ENCODE assay signal across 15 cellular contexts in genomic region chr1:38137164-38137563, GRCh38.
DNase-seq lines count a peak whose midpoint lies in the region; FAIRE-seq and TF ChIP-seq lines count a peak whose summit lies in the region.
"Had no signal": no experiment of that assay in that cellular context is flagged by ENCODE, and none has a peak within 500 bp of the region (broad histone marks: within the 10 kb centered on the region; RNA-seq: fewer than 3 reads in every experiment).

No MANE protein-coding gene starts in this region.

- no peak overlapping the region for H2AFZ ChIP-seq in astrocyte (ENCODE audit: low read depth, low read length)
- no peak overlapping the region for H2AFZ ChIP-seq in neural progenitor cell (replicated peaks)

- H3K9me3 ChIP-seq in HEK293 (ENCODE audit: control insufficient read depth, insufficient read depth, low read depth, low read length) (no peaks in the 10 kb centered on the region), astrocyte (ENCODE audit: insufficient read depth, low read depth, low read length) (no peaks in the 10 kb centered on the region), neural progenitor cell (ENCODE audit: low read depth) (no peaks in the 10 kb centered on the region), colonic mucosa (no peaks in the 10 kb centered on the region)

- peaks cover 18% of the 10 kb centered on the region for H3K27me3 ChIP-seq in astrocyte (ENCODE audit: insufficient read depth, low read length)
- no peaks in the 10 kb centered on the region for H3K27me3 ChIP-seq in neural progenitor cell
- H3K27me3 ChIP-seq in colonic mucosa: peaks cover 14% of the 10 kb centered on the region

- H3K4me3 ChIP-seq in HEK293 (ENCODE audit: low read depth, low read length): no peak overlapping the region
- H3K4me3 ChIP-seq in astrocyte (ENCODE audit: insufficient read depth, low read depth, low read length): no peak overlapping the region
- no peak overlapping the region for H3K4me3 ChIP-seq in epithelial cell of esophagus (ENCODE audit: low read length)
- H3K4me3 ChIP-seq in neural progenitor cell: no peak overlapping the region
- H3K4me3 ChIP-seq in colonic mucosa: no peak overlapping the region
- H3K4me3 ChIP-seq: GM12878 had no signal

- H3K79me2 ChIP-seq in astrocyte (ENCODE audit: insufficient read depth, low read length) (no peaks in the 10 kb centered on the region), neural progenitor cell (ENCODE audit: low read depth) (no peaks in the 10 kb centered on the region)

- H3K4me2 ChIP-seq in astrocyte (ENCODE audit: low read length) (no peak overlapping the region), neural progenitor cell (no peak overlapping the region)

- H3K4me1 ChIP-seq in HEK293 (ENCODE audit: control insufficient read depth, insufficient read depth, low read length): no peaks in the 10 kb centered on the region
- H3K4me1 ChIP-seq in astrocyte (ENCODE audit: insufficient read depth, low read length): peaks cover 30% of the 10 kb centered on the region
- peaks cover 45% of the 10 kb centered on the region for H3K4me1 ChIP-seq in neural progenitor cell
- H3K4me1 ChIP-seq in colonic mucosa: no peaks in the 10 kb centered on the region

- H3K9ac ChIP-seq in astrocyte (ENCODE audit: low read length) (no peak overlapping the region), neural progenitor cell (no peak overlapping the region), colonic mucosa (ENCODE audit: low read depth in 2 of 2, low read length in 2 of 2) (no peak overlapping the region)

- H3K27ac ChIP-seq in HEK293 (ENCODE audit: extremely low read depth, low read depth, low read length) (no peak overlapping the region), astrocyte (ENCODE audit: low read depth, low read length) (no peak overlapping the region), neural progenitor cell (no peak overlapping the region), colonic mucosa (no peak overlapping the region)

- H4K20me1 ChIP-seq in astrocyte (ENCODE audit: insufficient read depth, low read length) (no peaks in the 10 kb centered on the region), neural progenitor cell (ENCODE audit: low read depth) (no peaks in the 10 kb centered on the region)

- POLR2A ChIA-PET in HEK293 (lab: Yijun Ruan, JAX): no interaction called here

- CTCF ChIA-PET in HEK293 (lab: Yijun Ruan, JAX): no interaction called here

- DNase-seq in astrocyte (ENCODE audit: low read depth) (no peak), epithelial cell of esophagus (ENCODE audit: low read depth) (peak; percentile 63), neural progenitor cell (ENCODE audit: low spot score) (no peak), colonic mucosa (no peak), HuH-7 (ENCODE audit: low spot score) (no peak)
- no peak for DNase-seq in activated CD4-positive, alpha-beta T cell treated with anti-CD3 and anti-CD28 coated beads, Interleukin-2, amount 10 ng/mL, durations not matched to agents 24 days and 14 days
- DNase-seq: C1 segment of cervical spinal cord; Calu3; CD4-positive, alpha-beta T cell; DMS 273 treated with DMSO at 0.1 percent for 48 hours had no signal

- H3K36me3 ChIP-seq in HEK293 (ENCODE audit: control insufficient read depth in 2 of 2, insufficient read depth in 1 of 2, low read length in 2 of 2): no peaks in the 10 kb centered on the region
- no peaks in the 10 kb centered on the region for H3K36me3 ChIP-seq in astrocyte (ENCODE audit: insufficient read depth, low read length)
- H3K36me3 ChIP-seq in neural progenitor cell: no peaks in the 10 kb centered on the region
- no peaks in the 10 kb centered on the region for H3K36me3 ChIP-seq in colonic mucosa

- H3K9me3 Mint-ChIP-seq in astrocyte (ENCODE audit: unreplicated experiment) (no peaks in the 10 kb centered on the region), neural progenitor cell (no peaks in the 10 kb centered on the region)
- no peaks in the 10 kb centered on the region for H3K9me3 Mint-ChIP-seq in activated CD4-positive, alpha-beta T cell treated with anti-CD3 and anti-CD28 coated beads, Interleukin-2, amount 10 ng/mL, durations not matched to agents 24 days and 14 days
- H3K9me3 Mint-ChIP-seq: CD4-positive, alpha-beta T cell had no signal

- no peak for FAIRE-seq in astrocyte (lab: Jason Lieb, UNC)
- FAIRE-seq: GM12878, GM18507, H54 had no signal

- H3K36me3 Mint-ChIP-seq in astrocyte (ENCODE audit: low read depth, unreplicated experiment): peaks cover 3% of the 10 kb centered on the region
- H3K36me3 Mint-ChIP-seq in neural progenitor cell: no peaks in the 10 kb centered on the region
- H3K36me3 Mint-ChIP-seq in activated CD4-positive, alpha-beta T cell treated with anti-CD3 and anti-CD28 coated beads, Interleukin-2, amount 10 ng/mL, durations not matched to agents 24 days and 14 days (ENCODE audit: low read depth): no peaks in the 10 kb centered on the region

- H3K4me3 Mint-ChIP-seq in astrocyte (ENCODE audit: unreplicated experiment): no peak overlapping the region
- H3K4me3 Mint-ChIP-seq in neural progenitor cell: peak overlapping the region; percentile 58
- no peak overlapping the region for H3K4me3 Mint-ChIP-seq in activated CD4-positive, alpha-beta T cell treated with anti-CD3 and anti-CD28 coated beads, Interleukin-2, amount 10 ng/mL, durations not matched to agents 24 days and 14 days
- H3K4me3 Mint-ChIP-seq: B cell; CD4-positive, alpha-beta T cell had no signal

- H3K27me3 Mint-ChIP-seq in astrocyte (ENCODE audit: low read depth, unreplicated experiment): peaks cover 28% of the 10 kb centered on the region
- peaks cover 17% of the 10 kb centered on the region for H3K27me3 Mint-ChIP-seq in neural progenitor cell (ENCODE audit: insufficient read depth, low read depth)
- H3K27me3 Mint-ChIP-seq in activated CD4-positive, alpha-beta T cell treated with anti-CD3 and anti-CD28 coated beads, Interleukin-2, amount 10 ng/mL, durations not matched to agents 24 days and 14 days: peaks cover 72% of the 10 kb centered on the region

- H3K27ac Mint-ChIP-seq in astrocyte (ENCODE audit: unreplicated experiment): peak overlapping the region; percentile 12
- H3K27ac Mint-ChIP-seq in neural progenitor cell: no peak overlapping the region
- H3K27ac Mint-ChIP-seq in activated CD4-positive, alpha-beta T cell treated with anti-CD3 and anti-CD28 coated beads, Interleukin-2, amount 10 ng/mL, durations not matched to agents 24 days and 14 days: no peak overlapping the region
- H3K27ac Mint-ChIP-seq: B cell; CD4-positive, alpha-beta T cell had no signal

- intact Hi-C loops in colonic mucosa (cut with DNase I): no loop called here
- intact Hi-C loops in activated CD4-positive, alpha-beta T cell treated with anti-CD3 and anti-CD28 coated beads, Interleukin-2, amount 10 ng/mL, durations not matched to agents 24 days and 14 days (cut with micrococcal nuclease): no loop called here

- TF ChIP-seq CTCF in HEK293 (tag by site-specific recombination; IDR thresholded peaks at IDR 0.05): no peak
- TF ChIP-seq CTCF in astrocyte (IDR thresholded peaks at IDR 0.05; ENCODE audit: insufficient read depth, low read depth, low read length): no peak
- TF ChIP-seq CTCF in epithelial cell of esophagus (IDR thresholded peaks at IDR 0.05; ENCODE audit: insufficient read depth, low read depth, low read length, missing control alignments): no peak
- TF ChIP-seq CTCF in neural progenitor cell (IDR thresholded peaks at IDR 0.05): no peak
- no peak for TF ChIP-seq CTCF in colonic mucosa (IDR thresholded peaks at IDR 0.05)

- peaks cover 49% of the 10 kb centered on the region for H3K4me1 Mint-ChIP-seq in astrocyte (ENCODE audit: low read depth, unreplicated experiment)
- H3K4me1 Mint-ChIP-seq in neural progenitor cell: peaks cover 62% of the 10 kb centered on the region
- H3K4me1 Mint-ChIP-seq in activated CD4-positive, alpha-beta T cell treated with anti-CD3 and anti-CD28 coated beads, Interleukin-2, amount 10 ng/mL, durations not matched to agents 24 days and 14 days: no peaks in the 10 kb centered on the region

- H3F3A ChIP-seq in neural progenitor cell (ENCODE audit: low read depth): peaks cover 28% of the 10 kb centered on the region

TF ChIP-seq in HEK293, 187 proteins besides CTCF, POLR2A, EP300 and RAD21:
- TF ChIP-seq ZEB2 (tag by site-specific recombination; IDR thresholded peaks at IDR 0.05): peak; percentile 79
- no peak for TF ChIP-seq ZNF416 (tag by site-specific recombination; IDR thresholded peaks at IDR 0.05)
